In the genomic region with DNA sequence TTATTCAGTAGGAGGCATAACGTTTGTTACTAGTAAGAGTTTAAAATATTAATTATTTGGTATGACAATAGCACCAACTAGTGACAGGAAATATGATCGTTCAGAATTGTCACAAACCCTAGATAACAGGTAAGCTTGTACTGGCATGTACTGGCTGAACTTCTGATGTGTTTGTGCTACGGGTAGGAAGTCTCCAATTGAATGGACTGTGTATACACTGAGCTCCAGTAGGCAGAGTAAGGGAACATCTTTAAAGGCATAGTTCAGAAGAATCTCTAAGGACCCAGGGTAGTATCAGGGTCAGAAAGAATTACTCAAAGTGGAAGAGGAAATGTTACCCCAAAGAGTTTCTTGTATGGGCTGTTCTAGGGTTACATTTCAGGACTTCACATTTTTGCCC, we compare ENCODE assay signal across 11 cellular contexts.
A peak's percentile ranks its signal among the peaks of the same experiment; 100 is the strongest.
DNase-seq lines count a peak whose midpoint lies in the region; ATAC-seq and TF ChIP-seq lines count a peak whose summit lies in the region.
"Had no signal": no experiment of that assay in that cellular context is flagged by ENCODE, and none has a peak within 500 bp of the region (broad histone marks: within the 10 kb centered on the region; RNA-seq: fewer than 3 reads in every experiment).

No MANE protein-coding gene starts in this region.

- no peaks in the 10 kb centered on the region for H3K27me3 ChIP-seq in Peyer's patch

- peak; percentile 68 for ATAC-seq in GM18520 (IDR thresholded peaks at IDR 0.05; ENCODE audit: unreplicated experiment)
- peak; percentile 60 for ATAC-seq in HG03025 (IDR thresholded peaks at IDR 0.05; ENCODE audit: low FRiP score, unreplicated experiment)
- ATAC-seq: right lobe of liver had no signal

- TF ChIP-seq CTCF in Peyer's patch (IDR thresholded peaks at IDR 0.05): peak in 4 of 6 experiments; percentile 24 to 55 (median 38)
- TF ChIP-seq CTCF in lower leg skin (IDR thresholded peaks at IDR 0.05): no peak

- no peaks in the 10 kb centered on the region for H3K9me3 ChIP-seq in Peyer's patch
- H3K9me3 ChIP-seq: right lobe of liver had no signal

- no peaks in the 10 kb centered on the region for H3K4me1 ChIP-seq in Peyer's patch
- H3K4me1 ChIP-seq: right lobe of liver had no signal

- no peaks in the 10 kb centered on the region for H3K36me3 ChIP-seq in Peyer's patch
- H3K36me3 ChIP-seq: right lobe of liver had no signal

- no peak for TF ChIP-seq POLR2A in Peyer's patch (IDR thresholded peaks at IDR 0.05)
- no peak for TF ChIP-seq POLR2A in lower leg skin (IDR thresholded peaks at IDR 0.05)

- 31 to 32% methylated on average over 3 of the region's 3 CpGs for WGBS in lower leg skin, 2 donors

- peak; percentile 37 for DNase-seq in DMS53 (lab: John Stamatoyannopoulos, UW)
- DNase-seq in Peyer's patch: no peak
- DNase-seq in lower leg skin (ENCODE audit: low spot score in 2 of 2): no peak
- no peak for DNase-seq in posterior vena cava (ENCODE audit: low spot score)
- no peak for DNase-seq in NCI-H82 (lab: John Stamatoyannopoulos, UW)
- DNase-seq in mucosa of gallbladder (ENCODE audit: low spot score): no peak
- DNase-seq: activated effector memory CD4-positive, alpha-beta T cell treated with Interleukin-2 at 50 U/mL for 16 hours; right lobe of liver; stimulated activated naive CD4-positive, alpha-beta T cell treated with Interleukin-2 at 50 U/mL for 16 hours had no signal

- no peak overlapping the region for H3K27ac ChIP-seq in Peyer's patch
- H3K27ac ChIP-seq: right lobe of liver had no signal

- intact Hi-C loops in lower leg skin (cut with DNase I; ENCODE audit: low total_unique reads) (no loop called here), posterior vena cava (cut with DNase I) (no loop called here)

- H3K4me3 ChIP-seq in Peyer's patch (no peak overlapping the region), lower leg skin (ENCODE audit: low read depth, poor library complexity, severe bottlenecking) (no peak overlapping the region)
- H3K4me3 ChIP-seq: right lobe of liver had no signal

Comparison
In these comparisons a context has a peak if more than half of its experiments do, and no peak if none do; other contexts are left out.
1. CTCF ChIP-seq: peak in Peyer's patch (4 of 6); none in lower leg skin (0 of 3).